19 cellular contexts compared by ENCODE assay signal in the genomic region with DNA sequence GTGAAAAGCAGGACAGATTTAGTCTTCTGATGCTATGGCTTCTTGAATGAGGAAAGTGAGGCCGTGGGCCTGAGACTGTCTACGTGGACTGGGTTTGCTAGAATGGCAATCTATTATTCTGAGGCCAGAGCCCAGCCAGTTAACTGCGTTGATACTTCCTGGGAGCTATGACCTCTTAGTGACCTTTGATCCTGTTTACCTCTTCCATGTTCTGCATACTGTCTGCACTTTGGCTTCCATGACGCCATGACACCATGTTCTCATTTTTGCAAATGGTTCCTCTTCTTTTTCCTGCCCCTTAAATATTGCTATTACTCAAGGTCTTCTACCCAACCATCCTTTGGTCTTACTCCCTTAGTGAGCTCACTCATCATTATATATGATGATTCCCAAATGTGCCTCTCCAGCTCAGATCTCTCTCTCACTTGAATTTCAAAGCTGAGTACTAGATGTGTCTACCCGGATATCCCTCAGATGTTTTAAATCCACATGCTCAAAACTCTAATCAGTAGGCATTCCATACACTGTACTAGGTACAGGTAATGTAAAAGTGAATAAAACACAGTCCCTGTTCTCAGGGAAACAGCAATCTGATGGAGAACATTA.
DNase-seq lines count a peak whose midpoint lies in the region; ATAC-seq, FAIRE-seq and TF ChIP-seq lines count a peak whose summit lies in the region.
"Had no signal": no experiment of that assay in that cellular context is flagged by ENCODE, and none has a peak within 500 bp of the region (broad histone marks: within the 10 kb centered on the region; RNA-seq: fewer than 3 reads in every experiment).

No MANE protein-coding gene starts in this region.

- H3K4me3 ChIP-seq in liver (ENCODE audit: low read depth in 1 of 3, low read length in 3 of 3) = no peak overlapping the region
- no peak overlapping the region for H3K4me3 ChIP-seq in small intestine (ENCODE audit: low read depth in 1 of 2, low read length in 2 of 2)
- H3K4me3 ChIP-seq in gastroesophageal sphincter = no peak overlapping the region
- H3K4me3 ChIP-seq: BLaER1, HAP-1 had no signal

- H3K4me1 ChIP-seq in liver (ENCODE audit: control insufficient read depth in 4 of 4, insufficient read depth in 4 of 4, low read length in 3 of 4) = peaks cover 0 to 3% (median 0%) of the 10 kb centered on the region in 4 donors
- H3K4me1 ChIP-seq in small intestine (ENCODE audit: control insufficient read depth in 2 of 2, insufficient read depth in 1 of 2, low read depth in 1 of 2, low read length in 1 of 2) = peaks cover 0 to 5% of the 10 kb centered on the region in 2 donors
- H3K4me1 ChIP-seq in gastroesophageal sphincter = no peaks in the 10 kb centered on the region
- H3K4me1 ChIP-seq: HAP-1 had no signal

- TF ChIP-seq CTCF in liver (IDR thresholded peaks at IDR 0.05; ENCODE audit: low read depth, low read length, missing input control) = no peak
- TF ChIP-seq CTCF in gastroesophageal sphincter (IDR thresholded peaks at IDR 0.05) = no peak

- WGBS in liver = 66% methylated on average over 5 of the region's 5 CpGs
- WGBS in small intestine, 3 donors = 70 to 78% (median 76%) methylated on average over 5 of the region's 5 CpGs
- WGBS in gastroesophageal sphincter (ENCODE audit: low coverage in 1 of 2), 2 donors = 71 to 76% methylated on average over 3 to 5 of the region's 5 CpGs

- TF ChIP-seq EP300 in gastroesophageal sphincter (IDR thresholded peaks at IDR 0.05) = no peak

- no peak for FAIRE-seq in small intestine (lab: Jason Lieb, UNC)
- FAIRE-seq: GM12892, GM19239, H1 had no signal

- H3K27ac ChIP-seq in liver (ENCODE audit: low read depth in 1 of 2, low read length in 2 of 2) (no peak overlapping the region), small intestine (ENCODE audit: low read depth in 1 of 2, low read length in 1 of 2) (no peak overlapping the region), gastroesophageal sphincter (no peak overlapping the region)
- H3K27ac ChIP-seq: 22Rv1, BLaER1, HL-60 had no signal

- H3K9ac ChIP-seq in liver (ENCODE audit: low read depth in 1 of 2, low read length in 2 of 2) = no peak overlapping the region
- H3K9ac ChIP-seq: BLaER1 had no signal

- no peak for TF ChIP-seq POLR2A in gastroesophageal sphincter (IDR thresholded peaks at IDR 0.05)

- ATAC-seq in HG02981 (IDR thresholded peaks at IDR 0.05; ENCODE audit: unreplicated experiment) (no peak), gastroesophageal sphincter (no peak)

- peak in 1 of 2 donors; percentile 9 for TF ChIP-seq RAD21 in liver (IDR thresholded peaks at IDR 0.05)

- DNase-seq in NCI-H2171 treated with DMSO at 0.1 percent for 48 hours (lab: John Stamatoyannopoulos, UW) = peak; percentile 10
- no peak for DNase-seq in NCI-H2171 (lab: John Stamatoyannopoulos, UW)
- DNase-seq in small intestine = peak; percentile 49
- DNase-seq in NCI-H2196 (lab: John Stamatoyannopoulos, UW; ENCODE audit: unreplicated experiment) = no peak
- DNase-seq: AML-193; Caco-2; CD8-positive, alpha-beta memory T cell; DND-41; GDM1 had no signal

- H3K9me3 ChIP-seq in liver (ENCODE audit: control insufficient read depth in 4 of 4, low read length in 3 of 4) = no peaks in the 10 kb centered on the region
- no peaks in the 10 kb centered on the region for H3K9me3 ChIP-seq in small intestine (ENCODE audit: control insufficient read depth, low read depth)
- H3K9me3 ChIP-seq in gastroesophageal sphincter = no peaks in the 10 kb centered on the region
- H3K9me3 ChIP-seq: BLaER1, Caco-2, HAP-1 had no signal

- no peaks in the 10 kb centered on the region for H3K27me3 ChIP-seq in liver (ENCODE audit: control insufficient read depth in 4 of 4, insufficient read depth in 4 of 4, low read length in 3 of 4)
- H3K27me3 ChIP-seq in small intestine (ENCODE audit: control insufficient read depth in 2 of 2, insufficient read depth in 2 of 2, low read length in 2 of 2) = no peaks in the 10 kb centered on the region
- H3K27me3 ChIP-seq in gastroesophageal sphincter = no peaks in the 10 kb centered on the region
- H3K27me3 ChIP-seq: BLaER1 had no signal

- H3K36me3 ChIP-seq in liver (ENCODE audit: control insufficient read depth in 4 of 4, insufficient read depth in 3 of 4, low read depth in 1 of 4, low read length in 3 of 4) (no peaks in the 10 kb centered on the region), small intestine (ENCODE audit: control insufficient read depth in 2 of 2, insufficient read depth in 2 of 2, low read length in 2 of 2) (no peaks in the 10 kb centered on the region), gastroesophageal sphincter (no peaks in the 10 kb centered on the region)
- H3K36me3 ChIP-seq: BLaER1, HAP-1 had no signal

TF ChIP-seq in liver, 16 proteins besides CTCF, POLR2A, EP300 and RAD21:
- TF ChIP-seq, protein P1, sequence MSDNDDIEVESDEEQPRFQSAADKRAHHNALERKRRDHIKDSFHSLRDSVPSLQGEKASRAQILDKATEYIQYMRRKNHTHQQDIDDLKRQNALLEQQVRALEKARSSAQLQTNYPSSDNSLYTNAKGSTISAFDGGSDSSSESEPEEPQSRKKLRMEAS (IDR thresholded peaks at IDR 0.05) = no peak
- TF ChIP-seq, protein P2, sequence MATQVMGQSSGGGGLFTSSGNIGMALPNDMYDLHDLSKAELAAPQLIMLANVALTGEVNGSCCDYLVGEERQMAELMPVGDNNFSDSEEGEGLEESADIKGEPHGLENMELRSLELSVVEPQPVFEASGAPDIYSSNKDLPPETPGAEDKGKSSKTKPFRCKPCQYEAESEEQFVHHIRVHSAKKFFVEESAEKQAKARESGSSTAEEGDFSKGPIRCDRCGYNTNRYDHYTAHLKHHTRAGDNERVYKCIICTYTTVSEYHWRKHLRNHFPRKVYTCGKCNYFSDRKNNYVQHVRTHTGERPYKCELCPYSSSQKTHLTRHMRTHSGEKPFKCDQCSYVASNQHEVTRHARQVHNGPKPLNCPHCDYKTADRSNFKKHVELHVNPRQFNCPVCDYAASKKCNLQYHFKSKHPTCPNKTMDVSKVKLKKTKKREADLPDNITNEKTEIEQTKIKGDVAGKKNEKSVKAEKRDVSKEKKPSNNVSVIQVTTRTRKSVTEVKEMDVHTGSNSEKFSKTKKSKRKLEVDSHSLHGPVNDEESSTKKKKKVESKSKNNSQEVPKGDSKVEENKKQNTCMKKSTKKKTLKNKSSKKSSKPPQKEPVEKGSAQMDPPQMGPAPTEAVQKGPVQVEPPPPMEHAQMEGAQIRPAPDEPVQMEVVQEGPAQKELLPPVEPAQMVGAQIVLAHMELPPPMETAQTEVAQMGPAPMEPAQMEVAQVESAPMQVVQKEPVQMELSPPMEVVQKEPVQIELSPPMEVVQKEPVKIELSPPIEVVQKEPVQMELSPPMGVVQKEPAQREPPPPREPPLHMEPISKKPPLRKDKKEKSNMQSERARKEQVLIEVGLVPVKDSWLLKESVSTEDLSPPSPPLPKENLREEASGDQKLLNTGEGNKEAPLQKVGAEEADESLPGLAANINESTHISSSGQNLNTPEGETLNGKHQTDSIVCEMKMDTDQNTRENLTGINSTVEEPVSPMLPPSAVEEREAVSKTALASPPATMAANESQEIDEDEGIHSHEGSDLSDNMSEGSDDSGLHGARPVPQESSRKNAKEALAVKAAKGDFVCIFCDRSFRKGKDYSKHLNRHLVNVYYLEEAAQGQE (IDR thresholded peaks at IDR 0.05) = no peak
- TF ChIP-seq, protein P3, sequence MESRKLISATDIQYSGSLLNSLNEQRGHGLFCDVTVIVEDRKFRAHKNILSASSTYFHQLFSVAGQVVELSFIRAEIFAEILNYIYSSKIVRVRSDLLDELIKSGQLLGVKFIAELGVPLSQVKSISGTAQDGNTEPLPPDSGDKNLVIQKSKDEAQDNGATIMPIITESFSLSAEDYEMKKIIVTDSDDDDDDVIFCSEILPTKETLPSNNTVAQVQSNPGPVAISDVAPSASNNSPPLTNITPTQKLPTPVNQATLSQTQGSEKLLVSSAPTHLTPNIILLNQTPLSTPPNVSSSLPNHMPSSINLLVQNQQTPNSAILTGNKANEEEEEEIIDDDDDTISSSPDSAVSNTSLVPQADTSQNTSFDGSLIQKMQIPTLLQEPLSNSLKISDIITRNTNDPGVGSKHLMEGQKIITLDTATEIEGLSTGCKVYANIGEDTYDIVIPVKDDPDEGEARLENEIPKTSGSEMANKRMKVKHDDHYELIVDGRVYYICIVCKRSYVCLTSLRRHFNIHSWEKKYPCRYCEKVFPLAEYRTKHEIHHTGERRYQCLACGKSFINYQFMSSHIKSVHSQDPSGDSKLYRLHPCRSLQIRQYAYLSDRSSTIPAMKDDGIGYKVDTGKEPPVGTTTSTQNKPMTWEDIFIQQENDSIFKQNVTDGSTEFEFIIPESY (IDR thresholded peaks at IDR 0.05) = no peak
- TF ChIP-seq HNF4A (conservative IDR thresholded peaks at IDR 0.05) (peak; percentile 54 to 69), NR2F2 (IDR thresholded peaks at IDR 0.05) (no peak), JUND (IDR thresholded peaks at IDR 0.05) (no peak), FOXA1 (IDR thresholded peaks at IDR 0.05) (no peak), SP1 (IDR thresholded peaks at IDR 0.05) (peak; percentile 51), FOXA2 (IDR thresholded peaks at IDR 0.05) (no peak), GABPA (IDR thresholded peaks at IDR 0.05 in 1 of 2, conservative IDR thresholded peaks at IDR 0.05 in 1 of 2) (no peak), HNF4G (IDR thresholded peaks at IDR 0.05) (peak; percentile 24), TAF1 (conservative IDR thresholded peaks at IDR 0.05) (no peak), RXRA (IDR thresholded peaks at IDR 0.05) (peak; percentile 55 to 72), YY1 (IDR thresholded peaks at IDR 0.05) (peak; percentile 61), EGR1 (IDR thresholded peaks at IDR 0.05; ENCODE audit: low read depth in 2 of 2) (no peak)
- TF ChIP-seq, protein P4, sequence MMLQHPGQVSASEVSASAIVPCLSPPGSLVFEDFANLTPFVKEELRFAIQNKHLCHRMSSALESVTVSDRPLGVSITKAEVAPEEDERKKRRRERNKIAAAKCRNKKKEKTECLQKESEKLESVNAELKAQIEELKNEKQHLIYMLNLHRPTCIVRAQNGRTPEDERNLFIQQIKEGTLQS (IDR thresholded peaks at IDR 0.05) = no peak

Comparison
In these comparisons a context has a peak if more than half of its experiments do, and no peak if none do; other contexts are left out.
1. DNase-seq: peak in NCI-H2171 treated with DMSO at 0.1 percent for 48 hours (single experiment) and small intestine (single experiment); none in NCI-H2171 (single experiment) and NCI-H2196 (single experiment).